37 cellular contexts compared by ENCODE assay signal in the genomic region with DNA sequence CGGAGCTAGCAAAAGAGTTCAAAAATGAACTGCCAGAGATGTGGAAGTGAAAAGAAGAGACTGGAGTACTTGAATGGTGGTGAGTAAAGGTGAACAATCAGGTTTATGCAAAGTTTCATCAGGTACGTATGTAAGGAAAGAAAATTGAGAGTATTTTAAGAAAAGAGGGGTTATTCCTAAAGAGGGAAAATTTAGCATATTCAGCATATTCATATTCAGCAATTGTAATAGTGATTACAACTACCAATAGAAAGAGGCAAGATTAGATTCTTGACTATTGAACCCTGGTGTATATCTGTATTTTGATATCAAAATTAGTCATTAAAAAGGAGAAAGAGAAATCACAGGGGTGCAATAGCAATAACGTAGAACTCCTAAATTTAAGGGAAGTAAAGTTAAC.
"Had no signal": no experiment of that assay in that cellular context is flagged by ENCODE, and none has a peak within 500 bp of the region (broad histone marks: within the 10 kb centered on the region; RNA-seq: fewer than 3 reads in every experiment).

No MANE protein-coding gene starts in this region.

- H3K36me3 ChIP-seq: ascending aorta, cardiac muscle cell, WERI-Rb-1 had no signal

- H3K27me3 Mint-ChIP-seq: activated naive CD4-positive, alpha-beta T cell treated with anti-CD3 and anti-CD28 coated beads, Interleukin-2, amount 10 ng/mL, durations not matched to agents 7 days and 5 days; activated naive CD4-positive, alpha-beta T cell treated with anti-CD3 and anti-CD28 coated beads, Interleukin-2, amount 50 U/mL, for 24 hours had no signal

- H3K4me3 Mint-ChIP-seq: activated CD4-positive, alpha-beta memory T cell treated with anti-CD3 and anti-CD28 coated beads, Interleukin-2, amount 10 ng/mL, durations not matched to agents 7 days and 5 days; activated CD4-positive, alpha-beta T cell treated with anti-CD3 and anti-CD28 coated beads for 36 hours; activated CD4-positive, alpha-beta T cell treated with anti-CD3 and anti-CD28 coated beads, Interleukin-2, amount 10 ng/mL, durations not matched to agents 7 days and 5 days; activated CD8-positive, alpha-beta memory T cell treated with anti-CD3 and anti-CD28 coated beads, Interleukin-2, amount 10 ng/mL, durations not matched to agents 7 days and 5 days; activated CD8-positive, alpha-beta T cell treated with anti-CD3 and anti-CD28 coated beads, Interleukin-2, amount 10 ng/mL, durations not matched to agents 7 days and 5 days; activated naive CD4-positive, alpha-beta T cell treated with anti-CD3 and anti-CD28 coated beads, Interleukin-2, amount 10 ng/mL, durations not matched to agents 7 days and 5 days; activated naive CD4-positive, alpha-beta T cell treated with anti-CD3 and anti-CD28 coated beads, Interleukin-2, amount 50 U/mL, for 24 hours; activated naive CD8-positive, alpha-beta T cell; activated naive CD8-positive, alpha-beta T cell treated with anti-CD3 and anti-CD28 coated beads, Interleukin-2, amount 10 ng/mL, durations not matched to agents 7 days and 5 days; activated naive CD8-positive, alpha-beta T cell treated with anti-CD3 and anti-CD28 coated beads, Interleukin-2, amount 50 U/mL, for 24 hours; activated T-cell treated with anti-CD3 and anti-CD28 coated beads, Interleukin-2, amount 50 U/mL, for 24 hours; brain; central memory CD8-positive, alpha-beta T cell; T-helper 1 cell treated with Interleukin-12 subunit alpha and Interleukin-12 subunit beta and Interleukin-4 antibody, amounts not matched to agents 30 μg/mL and 1 μg/mL, for 36 hours; T-helper 2 cell treated with Interferon-gamma antibody and Interleukin-4, amounts not matched to agents 5 μg/mL and 100 μg/mL, for 36 hours; WTC11 had no signal

- H3K27ac ChIP-seq: ascending aorta, cardiac muscle cell, WERI-Rb-1 had no signal

- H3K36me3 Mint-ChIP-seq: activated CD8-positive, alpha-beta memory T cell treated with anti-CD3 and anti-CD28 coated beads, Interleukin-2, amount 10 ng/mL, durations not matched to agents 7 days and 5 days; activated naive CD4-positive, alpha-beta T cell treated with anti-CD3 and anti-CD28 coated beads, Interleukin-2, amount 10 ng/mL, durations not matched to agents 7 days and 5 days; activated naive CD4-positive, alpha-beta T cell treated with anti-CD3 and anti-CD28 coated beads, Interleukin-2, amount 50 U/mL, for 24 hours; activated naive CD8-positive, alpha-beta T cell; activated naive CD8-positive, alpha-beta T cell treated with anti-CD3 and anti-CD28 coated beads, Interleukin-2, amount 10 ng/mL, durations not matched to agents 7 days and 5 days; brain; WTC11 had no signal

- DNase-seq: activated CD4-positive, alpha-beta memory T cell treated with anti-CD3 and anti-CD28 coated beads, Interleukin-2, amount 10 ng/mL, durations not matched to agents 7 days and 5 days; activated CD4-positive, alpha-beta T cell treated with anti-CD3 and anti-CD28 coated beads for 1 hour; activated CD4-positive, alpha-beta T cell treated with anti-CD3 and anti-CD28 coated beads for 36 hours; activated CD4-positive, alpha-beta T cell treated with anti-CD3 and anti-CD28 coated beads, Interleukin-2, amount 10 ng/mL, durations not matched to agents 7 days and 5 days; activated CD4-positive, alpha-beta T cell treated with anti-CD3 and anti-CD28 coated beads, Interleukin-2, amount 50 U/mL, for 48 hours; activated CD4-positive, CD25-positive, alpha-beta regulatory T cell; activated CD8-positive, alpha-beta memory T cell treated with anti-CD3 and anti-CD28 coated beads for 24 hours; activated CD8-positive, alpha-beta memory T cell treated with anti-CD3 and anti-CD28 coated beads, Interleukin-2, amount 10 ng/mL, durations not matched to agents 7 days and 5 days; activated CD8-positive, alpha-beta memory T cell treated with anti-CD3 and anti-CD28 coated beads, Interleukin-2, amount 50 U/mL, for 48 hours; activated CD8-positive, alpha-beta T cell treated with anti-CD3 and anti-CD28 coated beads, Interleukin-2, amount 10 ng/mL, durations not matched to agents 7 days and 5 days; activated effector memory CD4-positive, alpha-beta T cell treated with Interleukin-2 at 50 U/mL for 16 hours; activated gamma-delta T cell; activated naive CD4-positive, alpha-beta T cell treated with anti-CD3 and anti-CD28 coated beads, Interleukin-2, amount 10 ng/mL, durations not matched to agents 7 days and 5 days; activated naive CD4-positive, alpha-beta T cell treated with Interleukin-2 at 50 U/mL for 16 hours; activated naive CD8-positive, alpha-beta T cell treated with anti-CD3 and anti-CD28 coated beads, Interleukin-2, amount 10 ng/mL, durations not matched to agents 7 days and 5 days; activated naive CD8-positive, alpha-beta T cell treated with anti-CD3 and anti-CD28 coated beads, Interleukin-2, amount 50 U/mL, for 24 hours; activated T-cell treated with anti-CD3 and anti-CD28 coated beads, Interleukin-2, amount 50 U/mL, for 24 hours; activated T-cell treated with anti-CD3 and anti-CD28 coated beads, Interleukin-2, amount 50 U/mL, for 48 hours; amygdala; anterior cingulate cortex; caudate nucleus; cerebellar nuclear complex; T-helper 2 cell; T-helper 9 cell; WERI-Rb-1 had no signal

- H3K27me3 ChIP-seq: ascending aorta, cardiac muscle cell had no signal

- ATAC-seq: activated CD8-positive, alpha-beta memory T cell treated with anti-CD3 and anti-CD28 coated beads, Interleukin-2, amount 10 ng/mL, durations not matched to agents 7 days and 5 days; activated CD8-positive, alpha-beta T cell treated with anti-CD3 and anti-CD28 coated beads, Interleukin-2, amount 10 ng/mL, durations not matched to agents 7 days and 5 days; activated naive CD8-positive, alpha-beta T cell treated with anti-CD3 and anti-CD28 coated beads, Interleukin-2, amount 50 U/mL, for 24 hours; WTC11 had no signal

- H3K27ac Mint-ChIP-seq: activated CD4-positive, alpha-beta memory T cell treated with anti-CD3 and anti-CD28 coated beads, Interleukin-2, amount 10 ng/mL, durations not matched to agents 7 days and 5 days; activated CD4-positive, alpha-beta T cell treated with anti-CD3 and anti-CD28 coated beads for 36 hours; activated CD4-positive, alpha-beta T cell treated with anti-CD3 and anti-CD28 coated beads, Interleukin-2, amount 10 ng/mL, durations not matched to agents 7 days and 5 days; activated CD8-positive, alpha-beta memory T cell treated with anti-CD3 and anti-CD28 coated beads, Interleukin-2, amount 10 ng/mL, durations not matched to agents 7 days and 5 days; activated CD8-positive, alpha-beta T cell treated with anti-CD3 and anti-CD28 coated beads, Interleukin-2, amount 10 ng/mL, durations not matched to agents 7 days and 5 days; activated naive CD4-positive, alpha-beta T cell treated with anti-CD3 and anti-CD28 coated beads, Interleukin-2, amount 10 ng/mL, durations not matched to agents 7 days and 5 days; activated naive CD4-positive, alpha-beta T cell treated with anti-CD3 and anti-CD28 coated beads, Interleukin-2, amount 50 U/mL, for 24 hours; activated naive CD8-positive, alpha-beta T cell; activated naive CD8-positive, alpha-beta T cell treated with anti-CD3 and anti-CD28 coated beads, Interleukin-2, amount 10 ng/mL, durations not matched to agents 7 days and 5 days; activated naive CD8-positive, alpha-beta T cell treated with anti-CD3 and anti-CD28 coated beads, Interleukin-2, amount 50 U/mL, for 24 hours; activated T-cell treated with anti-CD3 and anti-CD28 coated beads, Interleukin-2, amount 50 U/mL, for 24 hours; activated T-helper 2 cell treated with anti-CD3 and anti-CD28 coated beads, Interferon-gamma antibody, Interleukin-2, Interleukin-4, amounts not matched to agents 10 μg/mL and 5 μg/mL and 100 μg/mL, durations not matched to agents 14 hours and 24 hours and 36 hours; brain; T-helper 1 cell treated with Interleukin-12 subunit alpha and Interleukin-12 subunit beta and Interleukin-4 antibody, amounts not matched to agents 30 μg/mL and 1 μg/mL, for 36 hours; T-helper 2 cell treated with Interferon-gamma antibody and Interleukin-4, amounts not matched to agents 5 μg/mL and 100 μg/mL, for 36 hours; WTC11 had no signal

- FAIRE-seq: bronchial epithelial cell, TTC549 had no signal

- H3K4me3 ChIP-seq: ascending aorta, cardiac muscle cell had no signal

- H3K9me3 Mint-ChIP-seq: activated CD4-positive, alpha-beta memory T cell treated with anti-CD3 and anti-CD28 coated beads, Interleukin-2, amount 10 ng/mL, durations not matched to agents 7 days and 5 days; activated CD4-positive, alpha-beta T cell treated with anti-CD3 and anti-CD28 coated beads, Interleukin-2, amount 10 ng/mL, durations not matched to agents 7 days and 5 days; activated naive CD4-positive, alpha-beta T cell treated with anti-CD3 and anti-CD28 coated beads, Interleukin-2, amount 10 ng/mL, durations not matched to agents 7 days and 5 days; activated naive CD4-positive, alpha-beta T cell treated with anti-CD3 and anti-CD28 coated beads, Interleukin-2, amount 50 U/mL, for 24 hours; activated naive CD8-positive, alpha-beta T cell treated with anti-CD3 and anti-CD28 coated beads, Interleukin-2, amount 10 ng/mL, durations not matched to agents 7 days and 5 days; activated naive CD8-positive, alpha-beta T cell treated with anti-CD3 and anti-CD28 coated beads, Interleukin-2, amount 50 U/mL, for 24 hours; activated T-cell treated with anti-CD3 and anti-CD28 coated beads, Interleukin-2, amount 50 U/mL, for 24 hours; activated T-helper 2 cell treated with anti-CD3 and anti-CD28 coated beads, Interferon-gamma antibody, Interleukin-2, Interleukin-4, amounts not matched to agents 10 μg/mL and 5 μg/mL and 100 μg/mL, durations not matched to agents 14 hours and 24 hours and 36 hours; brain; central memory CD8-positive, alpha-beta T cell; T-helper 1 cell treated with Interleukin-12 subunit alpha and Interleukin-12 subunit beta and Interleukin-4 antibody, amounts not matched to agents 30 μg/mL and 1 μg/mL, for 36 hours; T-helper 2 cell treated with Interferon-gamma antibody and Interleukin-4, amounts not matched to agents 5 μg/mL and 100 μg/mL, for 36 hours; WTC11 had no signal

- H3K4me1 Mint-ChIP-seq: activated CD4-positive, alpha-beta T cell treated with anti-CD3 and anti-CD28 coated beads, Interleukin-2, amount 10 ng/mL, durations not matched to agents 7 days and 5 days; activated naive CD4-positive, alpha-beta T cell treated with anti-CD3 and anti-CD28 coated beads, Interleukin-2, amount 10 ng/mL, durations not matched to agents 7 days and 5 days; activated naive CD4-positive, alpha-beta T cell treated with anti-CD3 and anti-CD28 coated beads, Interleukin-2, amount 50 U/mL, for 24 hours; activated naive CD8-positive, alpha-beta T cell treated with anti-CD3 and anti-CD28 coated beads, Interleukin-2, amount 10 ng/mL, durations not matched to agents 7 days and 5 days; central memory CD8-positive, alpha-beta T cell had no signal

- H3K9me3 ChIP-seq: ascending aorta had no signal
